In the genomic region with DNA sequence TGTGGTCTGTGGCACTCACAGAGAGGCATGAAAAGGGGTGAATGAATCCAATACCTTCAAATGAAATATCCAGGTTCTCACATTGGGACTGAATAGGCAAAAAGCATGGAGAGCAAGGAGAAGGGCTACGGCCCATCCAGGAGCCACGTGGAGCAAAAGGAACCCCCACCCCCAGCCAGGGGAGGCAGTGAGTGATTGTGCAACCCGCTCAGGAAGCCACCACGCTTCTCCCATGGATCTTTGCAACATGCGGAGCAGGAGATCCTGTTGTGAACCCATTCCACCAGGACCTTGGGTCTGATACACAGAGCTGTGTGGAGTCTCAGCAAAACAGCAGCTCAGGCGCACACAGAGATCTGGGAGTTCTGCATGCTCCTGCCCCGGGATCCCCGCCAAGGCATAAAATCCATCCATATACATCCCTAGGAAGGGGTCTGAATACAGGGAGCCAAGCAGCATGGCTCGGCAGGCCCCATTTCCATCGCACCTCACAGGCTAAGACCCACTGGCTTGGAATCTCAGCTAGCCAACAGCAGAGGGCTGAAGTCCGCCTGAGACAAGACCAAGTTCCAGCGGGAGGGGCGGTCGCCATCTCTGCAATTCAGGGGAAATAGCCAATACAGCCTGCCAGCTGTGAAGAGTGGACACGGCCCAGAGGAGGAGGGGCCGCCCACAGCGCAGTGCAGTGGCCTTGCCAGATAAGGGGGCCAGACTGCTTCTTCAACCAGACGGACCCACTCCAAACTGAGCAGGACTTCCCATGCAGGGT, we compare ENCODE assay signal across 15 cellular contexts.
DNase-seq lines count a peak whose midpoint lies in the region; ATAC-seq lines count a peak whose summit lies in the region.
"Had no signal": no experiment of that assay in that cellular context is flagged by ENCODE, and none has a peak within 500 bp of the region (broad histone marks: within the 10 kb centered on the region; RNA-seq: fewer than 3 reads in every experiment).

No MANE protein-coding gene starts in this region.

- no peak for ATAC-seq in activated T-cell treated with anti-CD3 and anti-CD28 coated beads, Interleukin-2, amount 50 U/mL, for 72 hours (replicated peaks in 1 of 2)
- ATAC-seq in stimulated activated effector memory CD8-positive, alpha-beta T cell treated with anti-CD3 and anti-CD28 coated beads, Interleukin-12 subunit alpha, Interleukin-12 subunit beta, amount 100 ng/mL, for 72 hours = no peak

- peaks cover 6% of the 10 kb centered on the region for H3K27me3 Mint-ChIP-seq in activated T-cell treated with anti-CD3 and anti-CD28 coated beads, Interleukin-2, amount 50 U/mL, for 72 hours (ENCODE audit: low read depth)
- H3K27me3 Mint-ChIP-seq: activated B cell treated with CpG ODN at 0.5 μM for 24 hours had no signal

- peaks cover 7% of the 10 kb centered on the region for H3K4me1 Mint-ChIP-seq in activated T-cell treated with anti-CD3 and anti-CD28 coated beads, Interleukin-2, amount 50 U/mL, for 72 hours (ENCODE audit: low read depth)
- H3K4me1 Mint-ChIP-seq in stimulated activated effector memory CD8-positive, alpha-beta T cell treated with anti-CD3 and anti-CD28 coated beads, Interleukin-12 subunit alpha, Interleukin-12 subunit beta, amount 100 ng/mL, for 72 hours = peaks cover 11% of the 10 kb centered on the region
- H3K4me1 Mint-ChIP-seq: activated B cell treated with CpG ODN at 0.5 μM for 24 hours had no signal

- peaks cover 0 to 10% of the 10 kb centered on the region in 2 donors for H3K9me3 Mint-ChIP-seq in activated T-cell treated with anti-CD3 and anti-CD28 coated beads, Interleukin-2, amount 50 U/mL, for 72 hours
- peaks cover 6% of the 10 kb centered on the region for H3K9me3 Mint-ChIP-seq in stimulated activated effector memory CD8-positive, alpha-beta T cell treated with anti-CD3 and anti-CD28 coated beads, Interleukin-12 subunit alpha, Interleukin-12 subunit beta, amount 100 ng/mL, for 72 hours

- peaks cover 8 to 31% of the 10 kb centered on the region in 2 donors for H3K36me3 Mint-ChIP-seq in activated T-cell treated with anti-CD3 and anti-CD28 coated beads, Interleukin-2, amount 50 U/mL, for 72 hours (ENCODE audit: insufficient read depth in 2 of 2)
- peaks cover 26% of the 10 kb centered on the region for H3K36me3 Mint-ChIP-seq in stimulated activated effector memory CD8-positive, alpha-beta T cell treated with anti-CD3 and anti-CD28 coated beads, Interleukin-12 subunit alpha, Interleukin-12 subunit beta, amount 100 ng/mL, for 72 hours

- DNase-seq in activated T-cell treated with anti-CD3 and anti-CD28 coated beads, Interleukin-2, amount 50 U/mL, for 72 hours = no peak
- no peak for DNase-seq in activated T-cell treated with anti-CD3 and anti-CD28 coated beads, Interleukin-2, amount 50 U/mL, for 48 hours
- DNase-seq in cerebellum (ENCODE audit: low spot score) (peak; percentile 0), left kidney (ENCODE audit: low read depth, low spot score) (peak; percentile 16), NCI-H1694 (lab: John Stamatoyannopoulos, UW) (no peak)
- no peak for DNase-seq in stimulated activated effector memory CD8-positive, alpha-beta T cell treated with anti-CD3 and anti-CD28 coated beads, Interleukin-12 subunit alpha, Interleukin-12 subunit beta, amount 100 ng/mL, for 72 hours (ENCODE audit: low spot score in 2 of 2)
- DNase-seq in activated CD8-positive, alpha-beta memory T cell treated with anti-CD3 and anti-CD28 coated beads, Interleukin-2, amount 50 U/mL, for 4 hours = no peak
- DNase-seq in activated naive CD4-positive, alpha-beta T cell (lab: John Stamatoyannopoulos, UW) = no peak
- DNase-seq: activated B cell treated with CpG ODN at 0.5 μM for 24 hours; activated T-cell treated with anti-CD3 and anti-CD28 coated beads, Interleukin-2, amount 50 U/mL, for 1 hour; effector CD4-positive, alpha-beta T cell; KBM-7; lower lobe of right lung; NCI-H1694 treated with DMSO at 0.1 percent for 48 hours; SHP77 treated with DMSO at 0.1 percent for 48 hours had no signal

- H3K27ac Mint-ChIP-seq in activated T-cell treated with anti-CD3 and anti-CD28 coated beads, Interleukin-2, amount 50 U/mL, for 72 hours = peak overlapping the region; percentile 90
- H3K27ac Mint-ChIP-seq in stimulated activated effector memory CD8-positive, alpha-beta T cell treated with anti-CD3 and anti-CD28 coated beads, Interleukin-12 subunit alpha, Interleukin-12 subunit beta, amount 100 ng/mL, for 72 hours = peak overlapping the region; percentile 73
- H3K27ac Mint-ChIP-seq: activated B cell treated with CpG ODN at 0.5 μM for 24 hours had no signal

- peak overlapping the region in 1 of 2 donors; percentile 46 for H3K4me3 Mint-ChIP-seq in activated T-cell treated with anti-CD3 and anti-CD28 coated beads, Interleukin-2, amount 50 U/mL, for 72 hours
- no peak overlapping the region for H3K4me3 Mint-ChIP-seq in stimulated activated effector memory CD8-positive, alpha-beta T cell treated with anti-CD3 and anti-CD28 coated beads, Interleukin-12 subunit alpha, Interleukin-12 subunit beta, amount 100 ng/mL, for 72 hours
- H3K4me3 Mint-ChIP-seq: activated B cell treated with CpG ODN at 0.5 μM for 24 hours had no signal

Comparison
In these comparisons a context has a peak if more than half of its experiments do, and no peak if none do; other contexts are left out.
1. DNase-seq: peak in cerebellum (single experiment) and left kidney (single experiment); none in activated T-cell treated with anti-CD3 and anti-CD28 coated beads, Interleukin-2, amount 50 U/mL, for 72 hours (0 of 2), activated T-cell treated with anti-CD3 and anti-CD28 coated beads, Interleukin-2, amount 50 U/mL, for 48 hours (0 of 2), stimulated activated effector memory CD8-positive, alpha-beta T cell treated with anti-CD3 and anti-CD28 coated beads, Interleukin-12 subunit alpha, Interleukin-12 subunit beta, amount 100 ng/mL, for 72 hours (0 of 2), activated CD8-positive, alpha-beta memory T cell treated with anti-CD3 and anti-CD28 coated beads, Interleukin-2, amount 50 U/mL, for 4 hours (single experiment), activated naive CD4-positive, alpha-beta T cell (0 of 4) and NCI-H1694 (single experiment).